In the genomic region with DNA sequence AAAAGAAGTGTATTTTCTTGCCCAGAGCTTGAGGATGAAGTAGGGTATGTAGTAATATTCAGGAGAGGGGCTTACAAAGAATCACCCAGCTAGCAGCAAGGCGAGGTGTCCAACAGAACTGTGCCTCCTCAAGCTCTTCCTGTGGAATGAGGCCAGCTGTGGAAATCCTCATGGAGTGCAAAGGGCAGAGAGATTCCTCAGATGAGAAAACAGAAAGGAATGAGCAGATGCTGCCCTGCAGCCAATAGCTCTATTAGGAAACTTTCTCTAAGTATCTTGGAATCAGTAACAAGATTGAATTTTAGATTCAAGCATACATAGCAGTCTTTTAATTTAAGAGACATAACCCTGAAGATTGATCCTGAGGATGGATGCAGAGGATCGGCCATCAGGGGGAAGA, we compare ENCODE assay signal across 2 cellular contexts. TPM values are rescaled to one million over a fixed set of nuclear protein-coding genes. Genes with fewer than 3 reads are reported as not detected.
"Had no signal": no experiment of that assay in that cellular context is flagged by ENCODE, and none has a peak within 500 bp of the region (broad histone marks: within the 10 kb centered on the region; RNA-seq: fewer than 3 reads in every experiment).

No MANE protein-coding gene starts in this region.

RNA-seq across cellular contexts. Expression of a gene that starts 38.2 kb away (rescaled TPM):
- total RNA-seq: cardiac muscle cell, colonic mucosa had no signal
- polyA plus RNA-seq: cardiac muscle cell had no signal
